Comparison of ENCODE assay signal across 8 cellular contexts in the genomic region with DNA sequence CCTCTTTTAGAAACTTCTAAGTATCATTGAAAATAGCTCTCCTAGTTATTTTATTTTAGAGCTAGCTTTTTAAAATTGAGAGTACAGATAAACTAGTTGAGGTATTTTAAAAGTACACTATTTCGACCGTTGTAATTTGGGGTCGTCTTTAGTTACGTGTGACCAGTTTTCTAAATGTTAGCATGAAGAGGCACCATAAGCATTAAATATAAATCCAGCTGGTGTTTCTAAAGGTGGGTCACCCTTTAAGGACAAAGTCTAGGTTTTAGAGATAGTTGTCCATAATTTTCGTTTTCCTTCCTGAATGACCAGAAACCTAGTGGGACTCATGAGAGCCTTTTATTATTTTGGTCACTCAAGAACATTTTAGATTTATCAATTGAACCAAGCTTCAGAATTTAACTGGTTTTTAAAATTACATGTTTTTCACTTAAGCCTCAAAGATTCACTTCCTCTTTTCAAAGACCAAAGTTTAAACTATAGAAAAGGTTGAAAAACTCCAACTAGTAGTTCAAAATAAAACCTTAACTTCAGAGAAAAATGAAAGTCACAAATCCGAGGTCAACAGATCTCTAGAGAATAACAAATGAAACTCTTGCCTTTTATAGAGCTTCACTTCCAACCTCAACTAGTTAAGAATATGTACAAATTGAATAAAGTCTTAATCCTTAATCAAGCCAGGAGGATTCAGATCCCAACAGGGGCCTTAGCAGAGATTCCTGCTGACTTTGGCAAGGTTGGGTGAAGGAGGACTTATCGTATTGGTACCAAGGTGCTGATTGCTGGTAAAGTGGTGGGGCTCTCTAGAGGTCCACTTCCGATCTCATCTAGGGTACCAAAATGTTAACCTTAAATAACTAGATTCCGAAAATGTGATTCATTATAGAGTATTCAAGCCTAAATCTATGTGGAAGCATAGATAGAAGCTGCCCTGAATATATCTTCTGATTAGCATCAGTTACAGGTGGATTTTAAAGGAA. TPM values are rescaled to one million over a fixed set of nuclear protein-coding genes. Genes with fewer than 3 reads are reported as not detected.
A peak's percentile ranks its signal among the peaks of the same experiment; 100 is the strongest.
DNase-seq lines count a peak whose midpoint lies in the region; ATAC-seq and TF ChIP-seq lines count a peak whose summit lies in the region.

No MANE protein-coding gene starts in this region.

- H3K36me3 Mint-ChIP-seq in GM23338 (ENCODE audit: low read depth) (peaks cover 35% of the 10 kb centered on the region), T-helper 17 cell (ENCODE audit: low read depth) (peaks cover 4% of the 10 kb centered on the region)
- peaks cover 10 to 56% (median 51%) of the 10 kb centered on the region in 5 donors for H3K36me3 Mint-ChIP-seq in naive thymus-derived CD4-positive, alpha-beta T cell

- H4K20me1 ChIP-seq in GM23338 (replicated peaks; ENCODE audit: insufficient read depth) = no peaks in the 10 kb centered on the region

- no peaks in the 10 kb centered on the region for H3K9me2 ChIP-seq in GM23338 (ENCODE audit: insufficient read depth)

- no peak overlapping the region for H2AFZ ChIP-seq in GM23338

- DNase-seq in GM23338 (ENCODE audit: low spot score) (no peak), NOMO-1 treated with dmso at 0.1 percent for 144 hours (lab: John Stamatoyannopoulos, UW; ENCODE audit: unreplicated experiment) (peak; percentile 5), NK-92 (lab: John Stamatoyannopoulos, UW; ENCODE audit: unreplicated experiment) (no peak), T-helper 17 cell (no peak), MG63 (no peak)
- DNase-seq in naive thymus-derived CD4-positive, alpha-beta T cell = peak in 1 of 9 donors; percentile 25

- CTCF ChIA-PET in naive thymus-derived CD4-positive, alpha-beta T cell (lab: Charles Lee) = no interaction called here

- H3K4me1 ChIP-seq in GM23338 (ENCODE audit: insufficient read depth) = peaks cover 25% of the 10 kb centered on the region
- peaks cover 0 to 13% of the 10 kb centered on the region in 2 donors for H3K4me1 ChIP-seq in naive thymus-derived CD4-positive, alpha-beta T cell (ENCODE audit: control insufficient read depth in 2 of 2, insufficient read depth in 2 of 2, low read length in 2 of 2)

- intact Hi-C loops in naive thymus-derived CD4-positive, alpha-beta T cell (cut with micrococcal nuclease) = loop anchor here in 1 of 2 donors (2.0 kb wide), 1 partner anchor 15 kb away; no protein-coding TSS in a partner anchor

- no peaks in the 10 kb centered on the region for H3K27me3 ChIP-seq in GM23338 (ENCODE audit: insufficient read depth)
- no peaks in the 10 kb centered on the region for H3K27me3 ChIP-seq in naive thymus-derived CD4-positive, alpha-beta T cell (ENCODE audit: control insufficient read depth in 2 of 2, insufficient read depth in 2 of 2, low read length in 2 of 2)
- H3K27me3 ChIP-seq in MG63 = no peaks in the 10 kb centered on the region

- no peak overlapping the region for H3K4me3 Mint-ChIP-seq in GM23338
- H3K4me3 Mint-ChIP-seq in naive thymus-derived CD4-positive, alpha-beta T cell = peak overlapping the region in 9 of 10 donors; percentile 37 to 90 (median 64)
- no peak overlapping the region for H3K4me3 Mint-ChIP-seq in T-helper 17 cell

- H3K27ac Mint-ChIP-seq in GM23338 (no peak overlapping the region), T-helper 17 cell (no peak overlapping the region)
- H3K27ac Mint-ChIP-seq in naive thymus-derived CD4-positive, alpha-beta T cell = peak overlapping the region; percentile 48 to 96 (median 86)

- H3K9me3 Mint-ChIP-seq in GM23338 = peaks cover 36% of the 10 kb centered on the region
- H3K9me3 Mint-ChIP-seq in naive thymus-derived CD4-positive, alpha-beta T cell = peaks cover 0 to 42% (median 17%) of the 10 kb centered on the region in 11 donors

- H3K36me3 ChIP-seq in GM23338 (ENCODE audit: insufficient read depth) (peaks cover 11% of the 10 kb centered on the region; the same call in 1 of the 2 replicates), MG63 (no peaks in the 10 kb centered on the region)
- peaks cover 0 to under 1% (median 0%) of the 10 kb centered on the region in 3 experiments for H3K36me3 ChIP-seq in naive thymus-derived CD4-positive, alpha-beta T cell (ENCODE audit: control insufficient read depth in 2 of 3, insufficient read depth in 3 of 3, low read length in 3 of 3)

- peaks cover 17% of the 10 kb centered on the region for H3K79me2 ChIP-seq in GM23338 (replicated peaks; ENCODE audit: insufficient read depth)

- peaks cover 14% of the 10 kb centered on the region for H3K4me1 Mint-ChIP-seq in GM23338
- H3K4me1 Mint-ChIP-seq in naive thymus-derived CD4-positive, alpha-beta T cell = peaks cover 14 to 71% (median 41%) of the 10 kb centered on the region in 7 donors
- H3K4me1 Mint-ChIP-seq in T-helper 17 cell = peaks cover 19% of the 10 kb centered on the region

- H3K27me3 Mint-ChIP-seq in GM23338 (ENCODE audit: insufficient read depth, low read depth, poor library complexity) = no peaks in the 10 kb centered on the region
- no peaks in the 10 kb centered on the region for H3K27me3 Mint-ChIP-seq in naive thymus-derived CD4-positive, alpha-beta T cell
- H3K27me3 Mint-ChIP-seq in T-helper 17 cell = no peaks in the 10 kb centered on the region

- H3K4me2 ChIP-seq in GM23338 = peak overlapping the region; percentile 23

- H3K9me3 ChIP-seq in naive thymus-derived CD4-positive, alpha-beta T cell (ENCODE audit: control insufficient read depth in 2 of 3, low read length in 3 of 3) = peaks cover 0 to 19% (median 0%) of the 10 kb centered on the region in 3 experiments
- H3K9me3 ChIP-seq in T-helper 17 cell (ENCODE audit: control insufficient read depth, low read length, poor library complexity, severe bottlenecking) = no peaks in the 10 kb centered on the region
- 0 out of 2 replicates have a peak, but pooled peaks cover 2% of the 10 kb centered on the region for H3K9me3 ChIP-seq in MG63

- TF ChIP-seq POLR2A in GM18505 (IDR thresholded peaks at IDR 0.05; ENCODE audit: borderline replicate concordance, extremely low read depth, insufficient read depth, insufficient read length) = no peak

- ATAC-seq in GM18505 (IDR thresholded peaks at IDR 0.05; ENCODE audit: unreplicated experiment) (peak; percentile 39), GM23338 (no peak), T-helper 17 cell (no peak), SK-N-SH treated with all-trans-retinoic acid at 6 μM for 48 hours (no peak)
- ATAC-seq in naive thymus-derived CD4-positive, alpha-beta T cell = no peak

- no peaks in the 10 kb centered on the region for H3F3A ChIP-seq in GM23338 (replicated peaks; ENCODE audit: low read depth)

- POLR2A ChIA-PET in naive thymus-derived CD4-positive, alpha-beta T cell (lab: Charles Lee) = interaction anchor here (1.4 kb wide), 1 partner anchor 34 kb away, joined by 3 read pairs; no protein-coding TSS in a partner anchor

- H3K4me3 ChIP-seq in GM23338 (no peak overlapping the region), MG63 (no peak overlapping the region)
- H3K4me3 ChIP-seq in naive thymus-derived CD4-positive, alpha-beta T cell (ENCODE audit: low read length) = no peak overlapping the region

- no peak for TF ChIP-seq CTCF in GM23338 (conservative IDR thresholded peaks at IDR 0.05; ENCODE audit: low read depth in 2 of 2)

- no peak overlapping the region for H3K27ac ChIP-seq in GM23338 (ENCODE audit: low read depth)
- peak overlapping the region; percentile 54 for H3K27ac ChIP-seq in naive thymus-derived CD4-positive, alpha-beta T cell (ENCODE audit: low read depth, low read length)

TF ChIP-seq in GM23338, 12 proteins besides CTCF, POLR2A, EP300 and RAD21 (continues in another document):
- TF ChIP-seq POLR2AphosphoS5 (IDR thresholded peaks at IDR 0.05; ENCODE audit: low read depth) (no peak), EZH2 (IDR thresholded peaks at IDR 0.05; ENCODE audit: low read depth, unreplicated experiment) (no peak), CREB1 (CRISPR knock-in tag; IDR thresholded peaks at IDR 0.05; ENCODE audit: low read depth) (no peak)

TF ChIP-seq in SK-N-SH treated with all-trans-retinoic acid at 6 μM for 48 hours, 23 proteins besides CTCF, POLR2A, EP300 and RAD21 (continues in another document):
- TF ChIP-seq, protein P1, sequence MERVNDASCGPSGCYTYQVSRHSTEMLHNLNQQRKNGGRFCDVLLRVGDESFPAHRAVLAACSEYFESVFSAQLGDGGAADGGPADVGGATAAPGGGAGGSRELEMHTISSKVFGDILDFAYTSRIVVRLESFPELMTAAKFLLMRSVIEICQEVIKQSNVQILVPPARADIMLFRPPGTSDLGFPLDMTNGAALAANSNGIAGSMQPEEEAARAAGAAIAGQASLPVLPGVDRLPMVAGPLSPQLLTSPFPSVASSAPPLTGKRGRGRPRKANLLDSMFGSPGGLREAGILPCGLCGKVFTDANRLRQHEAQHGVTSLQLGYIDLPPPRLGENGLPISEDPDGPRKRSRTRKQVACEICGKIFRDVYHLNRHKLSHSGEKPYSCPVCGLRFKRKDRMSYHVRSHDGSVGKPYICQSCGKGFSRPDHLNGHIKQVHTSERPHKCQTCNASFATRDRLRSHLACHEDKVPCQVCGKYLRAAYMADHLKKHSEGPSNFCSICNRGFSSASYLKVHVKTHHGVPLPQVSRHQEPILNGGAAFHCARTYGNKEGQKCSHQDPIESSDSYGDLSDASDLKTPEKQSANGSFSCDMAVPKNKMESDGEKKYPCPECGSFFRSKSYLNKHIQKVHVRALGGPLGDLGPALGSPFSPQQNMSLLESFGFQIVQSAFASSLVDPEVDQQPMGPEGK (CRISPR knock-in tag; IDR thresholded peaks at IDR 0.05; ENCODE audit: borderline replicate concordance) = no peak
- TF ChIP-seq PPARA (CRISPR knock-in tag; IDR thresholded peaks at IDR 0.05; ENCODE audit: borderline replicate concordance) = no peak

RNA-seq across cellular contexts. Expression of gene PHKB, which starts 32.5 kb away (rescaled TPM):
- total RNA-seq in GM23338 (2014; rRNA removed; shearing (Covaris generic)) = 46.7 and 57.3 TPM in 2 replicates
- polyA plus RNA-seq in GM23338 (2016; fragmentation: Nextera tagmentation; extraction: Ambion mirVana) = 17.9 and 20.3 TPM in 2 replicates
- total RNA-seq in naive thymus-derived CD4-positive, alpha-beta T cell = 10 to 100 TPM; 48.5 to 82.9 (median 50.7) TPM
- 10 to 100 TPM; 23.9 to 37.1 TPM for polyA plus RNA-seq in naive thymus-derived CD4-positive, alpha-beta T cell
- total RNA-seq in T-helper 17 cell = 10 to 100 TPM; 56.2 to 59.5 TPM
- total RNA-seq in MG63 (2014; rRNA removed; shearing (Covaris generic); ENCODE audit: low replicate concordance) = 11.1 and 16.4 TPM in 2 replicates

RNA-seq across cellular contexts. Expression of gene ITFG1, which starts 32.8 kb away (rescaled TPM):
- total RNA-seq in GM23338 (2014; rRNA removed; shearing (Covaris generic)) = 25.6 and 26.9 TPM in 2 replicates
- polyA plus RNA-seq in GM23338 (2016; fragmentation: Nextera tagmentation; extraction: Ambion mirVana) = 14.7 and 18.5 TPM in 2 replicates
- total RNA-seq in naive thymus-derived CD4-positive, alpha-beta T cell = 10 to 100 TPM; 21.7 to 34.3 (median 29.8) TPM
- polyA plus RNA-seq in naive thymus-derived CD4-positive, alpha-beta T cell = 10 to 100 TPM; 20.8 to 24.9 TPM
- total RNA-seq in T-helper 17 cell = 10 to 100 TPM; 27.6 to 29.5 TPM
- 18.0 and 38.3 TPM in 2 replicates for total RNA-seq in MG63 (2014; rRNA removed; shearing (Covaris generic); ENCODE audit: low replicate concordance)

Comparison
In these comparisons a context has a peak if more than half of its experiments do, and no peak if none do; other contexts are left out.
1. H3K27ac Mint-ChIP-seq: peak in naive thymus-derived CD4-positive, alpha-beta T cell (9 of 9); none in GM23338 (single experiment) and T-helper 17 cell (single experiment).
2. H3K4me3 Mint-ChIP-seq: peak in naive thymus-derived CD4-positive, alpha-beta T cell (9 of 10); none in GM23338 (single experiment) and T-helper 17 cell (single experiment).